16 cellular contexts compared by ENCODE assay signal in the genomic region with DNA sequence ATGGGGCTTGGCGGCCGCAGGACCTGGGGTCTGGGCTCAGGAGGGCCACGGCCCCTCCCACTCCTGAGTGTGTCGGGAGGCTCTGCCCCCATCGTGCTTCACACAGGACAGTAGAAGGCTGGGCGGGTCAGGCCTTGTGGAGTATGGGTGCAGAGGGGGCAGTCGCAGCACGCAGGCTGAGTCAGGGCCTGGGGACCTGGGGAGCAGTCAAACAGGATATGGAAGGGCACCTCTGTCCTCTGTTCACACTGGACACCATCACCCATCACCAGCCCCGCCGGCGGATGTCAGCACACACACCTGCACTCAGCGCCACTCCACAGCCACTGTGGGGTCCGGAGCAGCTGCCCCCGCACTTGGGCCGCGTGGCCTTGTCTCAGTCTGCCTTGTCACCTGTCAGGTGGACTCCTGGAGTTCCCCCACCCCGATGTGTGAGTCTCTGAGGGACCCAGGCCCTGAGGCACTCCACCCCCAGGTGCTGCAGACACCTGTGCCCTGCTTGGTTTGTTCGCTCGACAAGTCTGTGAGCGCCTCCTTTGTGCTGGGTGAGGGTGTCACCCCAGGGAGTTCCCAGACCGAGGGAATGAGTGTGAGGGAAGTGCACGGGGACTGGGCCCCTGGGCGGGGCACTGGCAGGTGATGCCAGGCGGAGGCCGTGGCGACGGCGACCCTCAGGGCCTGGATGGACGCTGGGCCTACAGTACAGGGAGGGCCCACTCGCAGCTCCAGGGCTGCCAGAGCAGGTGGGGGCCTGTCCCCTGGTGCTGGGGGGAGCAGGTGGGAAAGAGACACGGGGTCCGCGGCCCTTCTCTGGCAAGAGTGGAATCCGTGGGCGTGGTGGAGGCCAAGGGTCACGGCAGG.
"Had no signal": no experiment of that assay in that cellular context is flagged by ENCODE, and none has a peak within 500 bp of the region (broad histone marks: within the 10 kb centered on the region; RNA-seq: fewer than 3 reads in every experiment).

No MANE protein-coding gene starts in this region.

- H3K27me3 Mint-ChIP-seq: activated T-helper 17 cell treated with anti-CD3 and anti-CD28 coated beads, Interleukin-2, amount 50 U/mL, for 72 hours; stimulated activated memory B cell treated with anti-CD40 and anti-IgM and Interleukin-4, amounts not matched to agents 10 μg/mL and 1 μg/mL and 100 μg/mL, for 72 hours had no signal

- DNase-seq: activated CD4-positive, alpha-beta T cell treated with anti-CD3 and anti-CD28 coated beads, Interleukin-2, amount 50 U/mL, for 4 hours; activated naive CD4-positive, alpha-beta T cell treated with Interleukin-2 at 50 U/mL for 16 hours; anterior cingulate cortex; brain microvascular endothelial cell; effector memory CD4-positive, alpha-beta T cell; foreskin melanocyte; head of caudate nucleus; immature natural killer cell; mesendoderm; pancreas; stimulated activated CD4-positive, alpha-beta T cell treated with anti-CD3 and anti-CD28 coated beads, Interleukin-2, amount 100 ng/mL, for 48 hours; thyroid gland; uterus had no signal

- H3K36me3 ChIP-seq: brain microvascular endothelial cell, pancreas, thyroid gland, uterus had no signal

- H3K36me3 Mint-ChIP-seq: immature natural killer cell had no signal

- H3K4me3 ChIP-seq: pancreas, thyroid gland, uterus had no signal

- ATAC-seq: activated CD4-positive, CD25-positive, alpha-beta regulatory T cell treated with anti-CD3 and anti-CD28 coated beads, Interleukin-2, amount 50 U/mL, for 24 hours; activated T-helper 17 cell treated with anti-CD3 and anti-CD28 coated beads, Interleukin-2, amount 50 U/mL, for 72 hours; pancreas; stimulated activated memory B cell treated with anti-CD40 and anti-IgM and Interleukin-4, amounts not matched to agents 10 μg/mL and 1 μg/mL and 100 μg/mL, for 72 hours had no signal

- H3K9me3 ChIP-seq: pancreas, thyroid gland, uterus had no signal

- H3K4me1 ChIP-seq: thyroid gland had no signal

- H3K4me3 Mint-ChIP-seq: activated T-helper 17 cell treated with anti-CD3 and anti-CD28 coated beads, Interleukin-2, amount 50 U/mL, for 72 hours; stimulated activated memory B cell treated with anti-CD40 and anti-IgM and Interleukin-4, amounts not matched to agents 10 μg/mL and 1 μg/mL and 100 μg/mL, for 72 hours had no signal

- H3K9me3 Mint-ChIP-seq: activated T-helper 17 cell treated with anti-CD3 and anti-CD28 coated beads, Interleukin-2, amount 50 U/mL, for 72 hours; immature natural killer cell; stimulated activated memory B cell treated with anti-CD40 and anti-IgM and Interleukin-4, amounts not matched to agents 10 μg/mL and 1 μg/mL and 100 μg/mL, for 72 hours had no signal

- H3K27ac Mint-ChIP-seq: activated T-helper 17 cell treated with anti-CD3 and anti-CD28 coated beads, Interleukin-2, amount 50 U/mL, for 72 hours had no signal

- H3K27me3 ChIP-seq: brain microvascular endothelial cell, pancreas, thyroid gland, uterus had no signal
